ENCODE assay signal across 12 cellular contexts in the genomic region with DNA sequence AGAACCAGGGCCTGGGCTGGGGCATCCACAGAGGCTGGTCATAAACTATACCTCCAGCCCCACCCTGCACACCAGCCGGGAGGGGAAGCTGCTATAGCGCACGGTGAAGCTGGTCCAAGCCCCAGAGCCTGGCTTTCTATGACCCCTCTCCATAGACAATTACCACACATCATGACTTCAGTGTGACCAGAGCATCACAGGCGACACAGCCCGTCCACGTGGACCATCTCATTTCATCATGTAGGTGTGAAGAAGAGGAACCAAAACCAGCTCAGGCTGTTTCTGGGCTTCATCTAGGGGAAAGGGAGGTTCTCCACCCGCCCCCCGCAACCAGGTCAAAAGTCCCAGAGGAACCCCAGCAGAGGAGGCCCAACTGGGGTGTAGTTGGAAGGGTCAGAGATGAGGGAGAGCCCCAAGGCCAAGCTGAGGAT. TPM values are rescaled to one million over a fixed set of nuclear protein-coding genes. Genes with fewer than 3 reads are reported as not detected.
A peak's percentile ranks its signal among the peaks of the same experiment; 100 is the strongest.
DNase-seq lines count a peak whose midpoint lies in the region; ATAC-seq, FAIRE-seq and TF ChIP-seq lines count a peak whose summit lies in the region.
"Had no signal": no experiment of that assay in that cellular context is flagged by ENCODE, and none has a peak within 500 bp of the region (broad histone marks: within the 10 kb centered on the region; RNA-seq: fewer than 3 reads in every experiment).

No MANE protein-coding gene starts in this region.

- peak overlapping the region; percentile 89 for H3K4me3 Mint-ChIP-seq in central memory CD8-positive, alpha-beta T cell
- H3K4me3 Mint-ChIP-seq in stimulated activated effector memory CD8-positive, alpha-beta T cell treated with anti-CD3 and anti-CD28 coated beads, Interleukin-12 subunit alpha, Interleukin-12 subunit beta, amount 100 ng/mL, for 72 hours: peak overlapping the region; percentile 38
- H3K4me3 Mint-ChIP-seq in activated T-helper 1 cell treated with anti-CD3 and anti-CD28 coated beads, Interleukin-12 subunit alpha, Interleukin-12 subunit beta, Interleukin-2, Interleukin-4 antibody, amounts not matched to agents 30 ng/mL and 10 ng/mL and 1 ng/mL, durations not matched to agents 14 hours and 24 hours and 36 hours: no peak overlapping the region

- peak; percentile 49 for ATAC-seq in GM18867 (IDR thresholded peaks at IDR 0.05; ENCODE audit: unreplicated experiment)
- ATAC-seq in HG03521 (IDR thresholded peaks at IDR 0.05; ENCODE audit: unreplicated experiment): peak; percentile 44
- no peak for ATAC-seq in central memory CD8-positive, alpha-beta T cell (replicated peaks; ENCODE audit: extremely low read depth, poor library complexity, severe bottlenecking)
- ATAC-seq in stimulated activated effector memory CD8-positive, alpha-beta T cell treated with anti-CD3 and anti-CD28 coated beads, Interleukin-12 subunit alpha, Interleukin-12 subunit beta, amount 100 ng/mL, for 72 hours: no peak

- H3K36me3 Mint-ChIP-seq in central memory CD8-positive, alpha-beta T cell (ENCODE audit: insufficient read depth): peaks cover 27% of the 10 kb centered on the region
- peaks cover 39% of the 10 kb centered on the region for H3K36me3 Mint-ChIP-seq in stimulated activated effector memory CD8-positive, alpha-beta T cell treated with anti-CD3 and anti-CD28 coated beads, Interleukin-12 subunit alpha, Interleukin-12 subunit beta, amount 100 ng/mL, for 72 hours
- peaks cover 3% of the 10 kb centered on the region for H3K36me3 Mint-ChIP-seq in activated T-helper 1 cell treated with anti-CD3 and anti-CD28 coated beads, Interleukin-12 subunit alpha, Interleukin-12 subunit beta, Interleukin-2, Interleukin-4 antibody, amounts not matched to agents 30 ng/mL and 10 ng/mL and 1 ng/mL, durations not matched to agents 14 hours and 24 hours and 36 hours (ENCODE audit: low read depth)

- TF ChIP-seq CTCF in D721Med (IDR thresholded peaks at IDR 0.05; ENCODE audit: insufficient read depth, missing control alignments): no peak

- H3K9me3 Mint-ChIP-seq in central memory CD8-positive, alpha-beta T cell: no peaks in the 10 kb centered on the region
- no peaks in the 10 kb centered on the region for H3K9me3 Mint-ChIP-seq in stimulated activated effector memory CD8-positive, alpha-beta T cell treated with anti-CD3 and anti-CD28 coated beads, Interleukin-12 subunit alpha, Interleukin-12 subunit beta, amount 100 ng/mL, for 72 hours
- H3K9me3 Mint-ChIP-seq in activated T-helper 1 cell treated with anti-CD3 and anti-CD28 coated beads, Interleukin-12 subunit alpha, Interleukin-12 subunit beta, Interleukin-2, Interleukin-4 antibody, amounts not matched to agents 30 ng/mL and 10 ng/mL and 1 ng/mL, durations not matched to agents 14 hours and 24 hours and 36 hours: no peaks in the 10 kb centered on the region

- intact Hi-C loops in activated T-helper 1 cell treated with anti-CD3 and anti-CD28 coated beads, Interleukin-12 subunit alpha, Interleukin-12 subunit beta, Interleukin-2, Interleukin-4 antibody, amounts not matched to agents 30 ng/mL and 10 ng/mL and 1 ng/mL, durations not matched to agents 14 hours and 24 hours and 36 hours (cut with micrococcal nuclease): no loop called here

- H3K27ac Mint-ChIP-seq in central memory CD8-positive, alpha-beta T cell (ENCODE audit: low read depth): peak overlapping the region; percentile 88
- H3K27ac Mint-ChIP-seq in stimulated activated effector memory CD8-positive, alpha-beta T cell treated with anti-CD3 and anti-CD28 coated beads, Interleukin-12 subunit alpha, Interleukin-12 subunit beta, amount 100 ng/mL, for 72 hours: peak overlapping the region; percentile 56
- H3K27ac Mint-ChIP-seq in activated T-helper 1 cell treated with anti-CD3 and anti-CD28 coated beads, Interleukin-12 subunit alpha, Interleukin-12 subunit beta, Interleukin-2, Interleukin-4 antibody, amounts not matched to agents 30 ng/mL and 10 ng/mL and 1 ng/mL, durations not matched to agents 14 hours and 24 hours and 36 hours: no peak overlapping the region

- H3K27me3 Mint-ChIP-seq in central memory CD8-positive, alpha-beta T cell: no peaks in the 10 kb centered on the region
- H3K27me3 Mint-ChIP-seq in activated T-helper 1 cell treated with anti-CD3 and anti-CD28 coated beads, Interleukin-12 subunit alpha, Interleukin-12 subunit beta, Interleukin-2, Interleukin-4 antibody, amounts not matched to agents 30 ng/mL and 10 ng/mL and 1 ng/mL, durations not matched to agents 14 hours and 24 hours and 36 hours (ENCODE audit: insufficient read depth): no peaks in the 10 kb centered on the region

- H3K4me1 Mint-ChIP-seq in central memory CD8-positive, alpha-beta T cell: peaks cover 81% of the 10 kb centered on the region
- peaks cover 72% of the 10 kb centered on the region for H3K4me1 Mint-ChIP-seq in stimulated activated effector memory CD8-positive, alpha-beta T cell treated with anti-CD3 and anti-CD28 coated beads, Interleukin-12 subunit alpha, Interleukin-12 subunit beta, amount 100 ng/mL, for 72 hours
- peaks cover 51% of the 10 kb centered on the region for H3K4me1 Mint-ChIP-seq in activated T-helper 1 cell treated with anti-CD3 and anti-CD28 coated beads, Interleukin-12 subunit alpha, Interleukin-12 subunit beta, Interleukin-2, Interleukin-4 antibody, amounts not matched to agents 30 ng/mL and 10 ng/mL and 1 ng/mL, durations not matched to agents 14 hours and 24 hours and 36 hours (ENCODE audit: low read depth)

- DNase-seq in central memory CD8-positive, alpha-beta T cell (ENCODE audit: low spot score in 2 of 2): no peak
- DNase-seq in stimulated activated effector memory CD8-positive, alpha-beta T cell treated with anti-CD3 and anti-CD28 coated beads, Interleukin-12 subunit alpha, Interleukin-12 subunit beta, amount 100 ng/mL, for 72 hours (ENCODE audit: low spot score in 2 of 2): no peak
- no peak for DNase-seq in NCI-H146 treated with DMSO at 0.1 percent for 48 hours (lab: John Stamatoyannopoulos, UW; ENCODE audit: unreplicated experiment)
- no peak for DNase-seq in activated T-helper 1 cell treated with anti-CD3 and anti-CD28 coated beads, Interleukin-12 subunit alpha, Interleukin-12 subunit beta, Interleukin-2, Interleukin-4 antibody, amounts not matched to agents 30 ng/mL and 10 ng/mL and 1 ng/mL, durations not matched to agents 14 hours and 24 hours and 36 hours (ENCODE audit: low spot score)
- no peak for DNase-seq in retina
- no peak for DNase-seq in D721Med (ENCODE audit: insufficient read length, low spot score)
- DNase-seq: hippocampal formation, NCI-H2029 had no signal

- no peak for FAIRE-seq in D721Med (lab: Jason Lieb, UNC)
- FAIRE-seq: colon, G401.6 had no signal

RNA-seq across cellular contexts. Expression of gene CXCR5, which starts 3.0 kb away (rescaled TPM):
- 5.1 and 5.5 TPM in 2 replicates for total RNA-seq in activated T-helper 1 cell treated with anti-CD3 and anti-CD28 coated beads, Interleukin-12 subunit alpha, Interleukin-12 subunit beta, Interleukin-2, Interleukin-4 antibody, amounts not matched to agents 30 ng/mL and 10 ng/mL and 1 ng/mL, durations not matched to agents 14 hours and 24 hours and 36 hours

RNA-seq across cellular contexts. Expression of gene BCL9L, which starts 39.0 kb away (rescaled TPM):
- total RNA-seq in activated T-helper 1 cell treated with anti-CD3 and anti-CD28 coated beads, Interleukin-12 subunit alpha, Interleukin-12 subunit beta, Interleukin-2, Interleukin-4 antibody, amounts not matched to agents 30 ng/mL and 10 ng/mL and 1 ng/mL, durations not matched to agents 14 hours and 24 hours and 36 hours: 27.3 and 32.4 TPM in 2 replicates

Comparison
In these comparisons a context has a peak if more than half of its experiments do, and no peak if none do; other contexts are left out.
1. ATAC-seq: peak in GM18867 (single experiment) and HG03521 (single experiment); none in central memory CD8-positive, alpha-beta T cell (single experiment) and stimulated activated effector memory CD8-positive, alpha-beta T cell treated with anti-CD3 and anti-CD28 coated beads, Interleukin-12 subunit alpha, Interleukin-12 subunit beta, amount 100 ng/mL, for 72 hours (single experiment).